In the genomic region with DNA sequence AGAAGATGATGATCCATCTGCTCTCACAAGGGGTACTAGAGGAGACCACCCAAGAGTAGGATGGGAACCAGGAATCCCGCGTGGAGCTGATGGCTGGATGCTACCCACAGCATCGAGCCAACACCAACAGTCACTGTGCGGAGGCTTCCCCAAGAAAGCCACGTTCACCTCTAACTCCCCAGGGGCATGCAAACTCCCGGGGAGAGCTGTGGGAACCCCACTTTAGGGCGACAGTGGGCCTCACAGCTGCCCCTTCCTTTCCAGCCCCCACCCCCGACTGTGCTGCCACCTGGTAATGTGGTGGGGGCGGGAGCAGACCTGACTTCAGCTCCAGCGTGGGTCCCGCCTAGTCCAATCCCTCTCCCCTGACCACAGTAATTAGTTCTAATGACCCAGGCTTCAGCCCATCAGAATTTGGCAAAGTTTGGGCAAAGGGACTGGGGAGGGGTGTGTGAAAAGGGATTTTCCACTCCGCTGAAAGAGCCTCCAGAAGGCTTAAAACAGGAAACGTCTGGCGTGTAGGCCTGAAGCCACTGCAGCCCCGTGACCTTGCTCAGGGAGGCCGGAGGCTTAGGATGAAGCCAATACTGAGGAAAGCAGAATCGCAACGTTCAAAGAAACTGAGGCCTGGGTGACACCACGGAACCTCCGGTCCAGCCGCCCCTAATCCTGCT, we compare ENCODE assay signal across 1 cellular context.
TF ChIP-seq lines count a peak whose summit lies in the region.

No MANE protein-coding gene starts in this region.

TF ChIP-seq in GM12878, 131 proteins besides CTCF, POLR2A, EP300 and RAD21:
- no peak for TF ChIP-seq YY1 (IDR thresholded peaks at IDR 0.05; ENCODE audit: low read depth, low read length)
- TF ChIP-seq HDGF (IDR thresholded peaks at IDR 0.05): no peak
- TF ChIP-seq TCF7 (IDR thresholded peaks at IDR 0.05; ENCODE audit: borderline replicate concordance): no peak
- TF ChIP-seq EED (IDR thresholded peaks at IDR 0.05; ENCODE audit: low read depth): 0 out of 2 replicates have a peak, but pooled peaks have one; percentile 31
- no peak for TF ChIP-seq PML (IDR thresholded peaks at IDR 0.05; ENCODE audit: low read length)
- TF ChIP-seq, protein P1, sequence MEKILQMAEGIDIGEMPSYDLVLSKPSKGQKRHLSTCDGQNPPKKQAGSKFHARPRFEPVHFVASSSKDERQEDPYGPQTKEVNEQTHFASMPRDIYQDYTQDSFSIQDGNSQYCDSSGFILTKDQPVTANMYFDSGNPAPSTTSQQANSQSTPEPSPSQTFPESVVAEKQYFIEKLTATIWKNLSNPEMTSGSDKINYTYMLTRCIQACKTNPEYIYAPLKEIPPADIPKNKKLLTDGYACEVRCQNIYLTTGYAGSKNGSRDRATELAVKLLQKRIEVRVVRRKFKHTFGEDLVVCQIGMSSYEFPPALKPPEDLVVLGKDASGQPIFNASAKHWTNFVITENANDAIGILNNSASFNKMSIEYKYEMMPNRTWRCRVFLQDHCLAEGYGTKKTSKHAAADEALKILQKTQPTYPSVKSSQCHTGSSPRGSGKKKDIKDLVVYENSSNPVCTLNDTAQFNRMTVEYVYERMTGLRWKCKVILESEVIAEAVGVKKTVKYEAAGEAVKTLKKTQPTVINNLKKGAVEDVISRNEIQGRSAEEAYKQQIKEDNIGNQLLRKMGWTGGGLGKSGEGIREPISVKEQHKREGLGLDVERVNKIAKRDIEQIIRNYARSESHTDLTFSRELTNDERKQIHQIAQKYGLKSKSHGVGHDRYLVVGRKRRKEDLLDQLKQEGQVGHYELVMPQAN (conservative IDR thresholded peaks at IDR 0.05): no peak
- TF ChIP-seq SMC3 (IDR thresholded peaks at IDR 0.05; ENCODE audit: borderline replicate concordance, low read length): no peak
